In genomic region chr2:133513893-133514292, GRCh38 we compare ENCODE assay signal across 37 cellular contexts. TPM values are rescaled to one million over a fixed set of nuclear protein-coding genes. Genes with fewer than 3 reads are reported as not detected.
"Had no signal": no experiment of that assay in that cellular context is flagged by ENCODE, and none has a peak within 500 bp of the region (broad histone marks: within the 10 kb centered on the region; RNA-seq: fewer than 3 reads in every experiment).

No MANE protein-coding gene starts in this region.

- H3K9me3 ChIP-seq: MG63 had no signal

- H3K27me3 ChIP-seq: MG63 had no signal

- H3K36me3 ChIP-seq: MG63 had no signal

- DNase-seq: Karpas-422, Kasumi-1, MG63, MM.1S, MV-4-11, NCI-H1048, NCI-H1092, NCI-H1092 treated with DMSO at 0.1 percent for 48 hours, NCI-H1105, NCI-H1105 treated with DMSO at 0.1 percent for 48 hours, NCI-H1417, NCI-H1417 treated with DMSO at 0.1 percent for 48 hours, NCI-H1436, NCI-H1436 treated with DMSO at 0.1 percent for 48 hours, NCI-H146, NCI-H1694, NCI-H1694 treated with DMSO at 0.1 percent for 48 hours, NCI-H187, NCI-H187 treated with DMSO at 0.1 percent for 48 hours, NCI-H1930, NCI-H2029, NCI-H2029 treated with DMSO at 0.1 percent for 48 hours, NCI-H2081, NCI-H2081 treated with DMSO at 0.1 percent for 48 hours, NCI-H2107, NCI-H2171, NCI-H2171 treated with DMSO at 0.1 percent for 48 hours, NCI-H2227 treated with DMSO at 0.1 percent for 48 hours, NCI-H226, NCI-H345, NCI-H446, NCI-H446 treated with DMSO at 0.1 percent for 48 hours, NCI-H510A, NCI-H510A treated with DMSO at 0.1 percent for 48 hours, NCI-H524, NCI-H524 treated with DMSO at 0.1 percent for 48 hours had no signal

- H3K4me3 ChIP-seq: MG63 had no signal

RNA-seq across cellular contexts. Expression of gene NCKAP5, which starts 54.4 kb away (rescaled TPM):
- total RNA-seq: MCF 10A had no signal
